Comparison of ENCODE assay signal across 9 cellular contexts in the genomic region with DNA sequence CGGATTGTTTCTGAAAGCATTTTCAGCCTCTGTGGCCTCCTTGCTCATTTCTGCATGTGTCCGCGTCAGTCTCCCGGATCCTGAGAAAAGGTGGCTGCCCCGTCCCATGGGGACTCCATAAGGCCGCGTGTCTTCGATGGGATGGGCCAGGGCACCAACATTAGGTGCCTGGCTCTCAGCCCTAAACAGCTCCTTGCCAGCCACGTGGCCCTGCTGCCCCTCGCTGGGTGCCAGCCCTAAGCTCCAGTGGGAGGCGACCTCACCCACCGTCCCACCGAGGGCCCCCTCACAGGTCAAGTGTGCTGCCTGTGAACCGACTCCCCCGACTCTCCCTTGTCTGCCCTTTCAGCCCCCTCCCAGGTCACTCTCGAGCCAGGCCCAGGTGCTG. TPM values are rescaled to one million over a fixed set of nuclear protein-coding genes. Genes with fewer than 3 reads are reported as not detected.
DNase-seq lines count a peak whose midpoint lies in the region; ATAC-seq and TF ChIP-seq lines count a peak whose summit lies in the region.
"Had no signal": no experiment of that assay in that cellular context is flagged by ENCODE, and none has a peak within 500 bp of the region (broad histone marks: within the 10 kb centered on the region; RNA-seq: fewer than 3 reads in every experiment).

No MANE protein-coding gene starts in this region.

- TF ChIP-seq POLR2A in ovary (IDR thresholded peaks at IDR 0.05) = no peak

- no peaks in the 10 kb centered on the region for H3K9me2 ChIP-seq in PC-3 (replicated peaks; ENCODE audit: low read length)

- peak overlapping the region; percentile 97 for H3K9ac ChIP-seq in PC-3 (ENCODE audit: low read length)

- POLR2A ChIA-PET in PC-3 (lab: Charles Lee; ENCODE audit: unreplicated experiment) = interaction anchor here (0.6 kb wide), 1 partner anchor 382 kb away, joined by 7 read pairs; no protein-coding TSS in a partner anchor

- WGBS in ovary, 3 donors = 6 to 11% (median 11%) methylated on average over 16 of the region's 16 CpGs

- H3F3A ChIP-seq in PC-3 (ENCODE audit: low read length, unreplicated experiment) = no peaks in the 10 kb centered on the region

- no peaks in the 10 kb centered on the region for H3K27me3 ChIP-seq in PC-3 (ENCODE audit: low read length)
- H3K27me3 ChIP-seq in ovary = no peaks in the 10 kb centered on the region

- H3K79me2 ChIP-seq in PC-3 (ENCODE audit: low read length) = peaks cover 31% of the 10 kb centered on the region

- CTCF ChIA-PET in PC-3 (lab: Charles Lee) = no interaction called here

- H2AFZ ChIP-seq in PC-3 (ENCODE audit: low read length) = peak overlapping the region; percentile 93

- peaks cover 32% of the 10 kb centered on the region for H3K36me3 ChIP-seq in PC-3 (ENCODE audit: low read depth, low read length)
- H3K36me3 ChIP-seq in ovary = no peaks in the 10 kb centered on the region

- H3K4me3 ChIP-seq in PC-3 (ENCODE audit: low read length) (peak overlapping the region; percentile 96), epithelial cell of proximal tubule (ENCODE audit: low read depth, low read length) (peak overlapping the region; percentile 85), ovary (peak overlapping the region; percentile 68)

- ATAC-seq in GM21737 (IDR thresholded peaks at IDR 0.05; ENCODE audit: unreplicated experiment) (peak; percentile 3), PC-3 (peak; percentile 5), GM21529 (IDR thresholded peaks at IDR 0.05; ENCODE audit: unreplicated experiment) (no peak)

- BruUV-seq in PC-3 (replicated peaks; lab: Mats Ljungman, UMichigan) = TSS peak; percentile 45

- no peak for TF ChIP-seq EP300 in ovary (IDR thresholded peaks at IDR 0.05)

- H3K27ac ChIP-seq in PC-3 (ENCODE audit: low read length) = peak overlapping the region; percentile 57
- H3K27ac ChIP-seq in ovary = peak overlapping the region; percentile 94 to 98

- TF ChIP-seq CTCF in PC-3 (conservative IDR thresholded peaks at IDR 0.05; ENCODE audit: low read depth, low read length) = no peak
- TF ChIP-seq CTCF in epithelial cell of proximal tubule (conservative IDR thresholded peaks at IDR 0.05; ENCODE audit: low read depth, low read length) = no peak
- no peak for TF ChIP-seq CTCF in ovary (IDR thresholded peaks at IDR 0.05)

- intact Hi-C loops in PC-3 (cut with micrococcal nuclease) = loop anchor here (2.0 kb wide), 1 partner anchor 395 kb away; a partner anchor contains a TSS
- intact Hi-C loops in ovary (cut with DNase I) = no loop called here

- H3K9me3 ChIP-seq in PC-3 (ENCODE audit: low read length) (no peaks in the 10 kb centered on the region), ovary (no peaks in the 10 kb centered on the region)

- H3K4me2 ChIP-seq in PC-3 (ENCODE audit: low read length) = peak overlapping the region; percentile 100

- H3K4me1 ChIP-seq in PC-3 (ENCODE audit: insufficient read depth, low read length) = peaks cover 17% of the 10 kb centered on the region
- H3K4me1 ChIP-seq in ovary (ENCODE audit: insufficient read depth) = peaks cover 10% of the 10 kb centered on the region

- DNase-seq in PC-3 = no peak
- no peak for DNase-seq in epithelial cell of proximal tubule (ENCODE audit: low read depth)
- no peak for DNase-seq in ovary
- no peak for DNase-seq in activated CD8-positive, alpha-beta memory T cell treated with anti-CD3 and anti-CD28 coated beads for 24 hours
- DNase-seq in NCI-H1092 (lab: John Stamatoyannopoulos, UW) = no peak
- DNase-seq in AG20443 (ENCODE audit: low spot score) = no peak

- no peaks in the 10 kb centered on the region for H4K20me1 ChIP-seq in PC-3 (ENCODE audit: low read length)

RNA-seq across cellular contexts. Expression of a gene that starts 0.9 kb away (rescaled TPM):
- 21.7 and 31.2 TPM in 2 replicates for total RNA-seq in PC-3 (2014; rRNA removed)
- 14.9 and 17.0 TPM in 2 replicates for total RNA-seq in epithelial cell of proximal tubule
- total RNA-seq in ovary = 10 to 100 TPM; 41.7 to 93.3 (median 62.7) TPM
- polyA plus RNA-seq in ovary = 10 to 100 TPM; 31.8 to 46.8 TPM

RNA-seq across cellular contexts. Expression of a gene that starts 27.4 kb away (rescaled TPM):
- total RNA-seq in PC-3 (2014; rRNA removed) (231 and 369 TPM in 2 replicates), epithelial cell of proximal tubule (189 and 228 TPM in 2 replicates), ovary (100 to 1,000 TPM in 4 of 7 donors, 10 to 100 TPM in 3; 42.0 to 132 (median 102) TPM)
- polyA plus RNA-seq in ovary = 100 to 1,000 TPM in 1 of 2 donors, 10 to 100 TPM in 1; 56.4 to 106 TPM

RNA-seq across cellular contexts. Expression of a gene that starts 44.6 kb away (rescaled TPM):
- total RNA-seq in PC-3 (2014; rRNA removed) (not detected in 2 replicates), epithelial cell of proximal tubule (not detected in 2 replicates), ovary (not detected)
- polyA plus RNA-seq in ovary = not detected
- total RNA-seq: activated CD8-positive, alpha-beta memory T cell treated with anti-CD3 and anti-CD28 coated beads for 36 hours had no signal
